19 cellular contexts compared by ENCODE assay signal in genomic region chr1:58909914-58910681, GRCh38.
DNase-seq lines count a peak whose midpoint lies in the region; ATAC-seq, FAIRE-seq and TF ChIP-seq lines count a peak whose summit lies in the region.
"Had no signal": no experiment of that assay in that cellular context is flagged by ENCODE, and none has a peak within 500 bp of the region (broad histone marks: within the 10 kb centered on the region; RNA-seq: fewer than 3 reads in every experiment).

No MANE protein-coding gene starts in this region.

- H3K9me3 ChIP-seq in PC-3 (ENCODE audit: low read length) (no peaks in the 10 kb centered on the region), endothelial cell of umbilical vein (replicated peaks; ENCODE audit: control insufficient read depth, insufficient read depth, low read length) (no peaks in the 10 kb centered on the region), skeletal muscle satellite cell (replicated peaks; ENCODE audit: low read length) (no peaks in the 10 kb centered on the region)
- H3K9me3 ChIP-seq: BE2C had no signal

- H3F3A ChIP-seq in PC-3 (ENCODE audit: low read length, unreplicated experiment) = peaks cover 7% of the 10 kb centered on the region

- no peaks in the 10 kb centered on the region for H3K4me1 Mint-ChIP-seq in activated naive CD8-positive, alpha-beta T cell treated with anti-CD3 and anti-CD28 coated beads for 36 hours

- H3K4me2 ChIP-seq in PC-3 (ENCODE audit: low read length) (peak overlapping the region; percentile 60), endothelial cell of umbilical vein (ENCODE audit: insufficient read depth, low read length) (peak overlapping the region; percentile 38), skeletal muscle satellite cell (ENCODE audit: low read length) (peak overlapping the region; percentile 18)

- ATAC-seq in PC-3 (no peak), HG03342 (IDR thresholded peaks at IDR 0.05; ENCODE audit: unreplicated experiment) (no peak), HG03457 (IDR thresholded peaks at IDR 0.05; ENCODE audit: unreplicated experiment) (no peak)

- H3K9ac ChIP-seq in PC-3 (ENCODE audit: low read length) (no peak overlapping the region), endothelial cell of umbilical vein (replicated peaks; ENCODE audit: extremely low read depth, insufficient read depth, low read length) (no peak overlapping the region), skeletal muscle satellite cell (ENCODE audit: low read depth, low read length) (no peak overlapping the region)

- no peaks in the 10 kb centered on the region for H3K36me3 ChIP-seq in PC-3 (ENCODE audit: low read depth, low read length)
- no peaks in the 10 kb centered on the region for H3K36me3 ChIP-seq in endothelial cell of umbilical vein (ENCODE audit: control insufficient read depth in 2 of 2, extremely low read depth in 1 of 2, insufficient read depth in 2 of 2, low read length in 2 of 2)
- no peaks in the 10 kb centered on the region for H3K36me3 ChIP-seq in skeletal muscle satellite cell (ENCODE audit: insufficient read depth, low read length)
- H3K36me3 ChIP-seq: BE2C, MG63 had no signal

- dilution Hi-C loops in endothelial cell of umbilical vein (cut with MboI; ENCODE audit: extremely low pct_ligation_motif_present, low sequenced_read_pairs) = no loop called here

- no peak for TF ChIP-seq POLR2A in endothelial cell of umbilical vein (IDR thresholded peaks at IDR 0.05; ENCODE audit: low read depth, low read length)

- DNase-seq in NCI-H2107 treated with DMSO at 0.1 percent for 48 hours (lab: John Stamatoyannopoulos, UW; ENCODE audit: unreplicated experiment) (peak; percentile 34), NCI-H2107 (lab: John Stamatoyannopoulos, UW) (no peak), PC-3 (no peak), endothelial cell of umbilical vein (ENCODE audit: low read depth, low spot score) (no peak)
- no peak for DNase-seq in activated naive CD8-positive, alpha-beta T cell treated with anti-CD3 and anti-CD28 coated beads for 36 hours
- DNase-seq: BE2C; CD8-positive, alpha-beta memory T cell; DMS79; MG63; NCI-H187; NCI-H2171; NCI-H446; NCI-H69; RPMI8226 had no signal

- no peak overlapping the region for H2AFZ ChIP-seq in PC-3 (ENCODE audit: low read length)
- H2AFZ ChIP-seq in endothelial cell of umbilical vein (ENCODE audit: low read depth, low read length) = no peak overlapping the region

- H4K20me1 ChIP-seq in PC-3 (ENCODE audit: low read length) (no peaks in the 10 kb centered on the region), endothelial cell of umbilical vein (replicated peaks; ENCODE audit: control insufficient read depth, extremely low read depth, insufficient read depth, low read length) (no peaks in the 10 kb centered on the region)

- no peak overlapping the region for H3K4me3 ChIP-seq in PC-3 (ENCODE audit: low read length)
- no peak overlapping the region for H3K4me3 ChIP-seq in endothelial cell of umbilical vein (replicated peaks in 1 of 3; ENCODE audit: insufficient read depth in 1 of 3, low read depth in 1 of 3, low read length in 3 of 3)
- no peak overlapping the region for H3K4me3 ChIP-seq in skeletal muscle satellite cell (ENCODE audit: low read length)
- H3K4me3 ChIP-seq: MG63 had no signal

- peaks cover 9% of the 10 kb centered on the region for H3K9me3 Mint-ChIP-seq in activated naive CD8-positive, alpha-beta T cell treated with anti-CD3 and anti-CD28 coated beads for 36 hours

- H3K9me1 ChIP-seq in endothelial cell of umbilical vein (replicated peaks; ENCODE audit: control insufficient read depth, extremely low read depth, insufficient read depth, low read length) = no peaks in the 10 kb centered on the region

- no peak overlapping the region for H3K27ac ChIP-seq in PC-3 (ENCODE audit: low read length)
- peak overlapping the region; percentile 27 for H3K27ac ChIP-seq in endothelial cell of umbilical vein (ENCODE audit: insufficient read depth, low read depth, low read length)
- H3K27ac ChIP-seq: 22Rv1 had no signal

- TF ChIP-seq CTCF in PC-3 (conservative IDR thresholded peaks at IDR 0.05; ENCODE audit: low read depth, low read length) (no peak), endothelial cell of umbilical vein (IDR thresholded peaks at IDR 0.05; ENCODE audit: extremely low read depth in 1 of 2, insufficient read depth in 1 of 2, low read depth in 1 of 2, low read length in 2 of 2) (no peak)

- H3K4me3 Mint-ChIP-seq in activated naive CD8-positive, alpha-beta T cell treated with anti-CD3 and anti-CD28 coated beads for 36 hours = no peak overlapping the region
- H3K4me3 Mint-ChIP-seq: CD8-positive, alpha-beta memory T cell had no signal

- CTCF ChIA-PET in PC-3 (lab: Charles Lee) (interaction anchor here (0.6 kb wide), 2 partner anchors 44 to 730 kb away, joined by 5 to 13 read pairs; no protein-coding TSS in a partner anchor), endothelial cell of umbilical vein (lab: Charles Lee) (interaction anchor here (0.7 to 1.0 kb wide), 5 partner anchors 103 to 795 kb away, joined by 3 to 5 read pairs (median 3); no protein-coding TSS in a partner anchor)

- intact Hi-C loops in PC-3 (cut with micrococcal nuclease) (loop anchor here (2.0 to 10.0 kb wide), 2 partner anchors 95 to 165 kb away; no protein-coding TSS in a partner anchor), endothelial cell of umbilical vein (cut with micrococcal nuclease) (loop anchor here (1.0 kb wide), 2 partner anchors 27 to 152 kb away; no protein-coding TSS in a partner anchor)

- H3K4me1 ChIP-seq in PC-3 (ENCODE audit: insufficient read depth, low read length) (peaks cover 20% of the 10 kb centered on the region), endothelial cell of umbilical vein (ENCODE audit: control insufficient read depth, extremely low read depth, insufficient read depth, low read length) (peaks cover 24% of the 10 kb centered on the region), skeletal muscle satellite cell (ENCODE audit: control insufficient read depth, insufficient read depth, low read length) (peaks cover 26% of the 10 kb centered on the region)
- H3K4me1 ChIP-seq: BE2C had no signal

- no peak overlapping the region for H3K27ac Mint-ChIP-seq in activated naive CD8-positive, alpha-beta T cell treated with anti-CD3 and anti-CD28 coated beads for 36 hours

- no peaks in the 10 kb centered on the region for H3K27me3 Mint-ChIP-seq in activated naive CD8-positive, alpha-beta T cell treated with anti-CD3 and anti-CD28 coated beads for 36 hours

- no peak for FAIRE-seq in endothelial cell of umbilical vein (lab: Jason Lieb, UNC)
- FAIRE-seq: D721Med had no signal

- H3K27me3 ChIP-seq in PC-3 (ENCODE audit: low read length) (no peaks in the 10 kb centered on the region), endothelial cell of umbilical vein (ENCODE audit: control insufficient read depth in 2 of 2, insufficient read depth in 2 of 2, low read length in 2 of 2) (no peaks in the 10 kb centered on the region), skeletal muscle satellite cell (ENCODE audit: control insufficient read depth, insufficient read depth, low read length) (no peaks in the 10 kb centered on the region)
- H3K27me3 ChIP-seq: BE2C, MG63 had no signal

- H3K79me2 ChIP-seq in PC-3 (ENCODE audit: low read length) (no peaks in the 10 kb centered on the region), endothelial cell of umbilical vein (ENCODE audit: control insufficient read depth, insufficient read depth, low read length) (no peaks in the 10 kb centered on the region)

- no TSS peak for BruUV-seq in PC-3 (replicated peaks; lab: Mats Ljungman, UMichigan)
- no TSS peak for BruUV-seq in endothelial cell of umbilical vein (replicated peaks; lab: Mats Ljungman, UMichigan)

- H3K9me2 ChIP-seq in PC-3 (replicated peaks; ENCODE audit: low read length) = no peaks in the 10 kb centered on the region

- H3K36me3 Mint-ChIP-seq in activated naive CD8-positive, alpha-beta T cell treated with anti-CD3 and anti-CD28 coated beads for 36 hours = peaks cover 3% of the 10 kb centered on the region

- POLR2A ChIA-PET in PC-3 (lab: Charles Lee; ENCODE audit: unreplicated experiment) = no interaction called here
- POLR2A ChIA-PET in endothelial cell of umbilical vein (lab: Charles Lee) = interaction anchor here (1.2 kb wide), 1 partner anchor 132 kb away, joined by 4 read pairs; no protein-coding TSS in a partner anchor

TF ChIP-seq in endothelial cell of umbilical vein, 7 proteins besides CTCF, POLR2A, EP300 and RAD21:
- TF ChIP-seq MYC (IDR thresholded peaks at IDR 0.05; ENCODE audit: low read depth, low read length) (no peak), POLR2AphosphoS5 (IDR thresholded peaks at IDR 0.05; ENCODE audit: insufficient read depth, low read depth, low read length) (no peak), JUN (IDR thresholded peaks at IDR 0.05; ENCODE audit: borderline replicate concordance, insufficient read depth, insufficient read length, low read depth) (no peak), EZH2 (IDR thresholded peaks at IDR 0.05; ENCODE audit: borderline replicate concordance, low read depth, low read length, severe bottlenecking) (no peak), FOS (IDR thresholded peaks at IDR 0.05; ENCODE audit: borderline replicate concordance, insufficient read depth, low read length) (no peak), MAX (IDR thresholded peaks at IDR 0.05; ENCODE audit: insufficient read depth, insufficient read length) (no peak), GATA2 (IDR thresholded peaks at IDR 0.05; ENCODE audit: insufficient read depth, insufficient read length, low read depth, low read length) (no peak)
TF ChIP-seq in endothelial cell of umbilical vein: peak in this region for 0.
